ENCODE assay signal across 10 cellular contexts in the genomic region with DNA sequence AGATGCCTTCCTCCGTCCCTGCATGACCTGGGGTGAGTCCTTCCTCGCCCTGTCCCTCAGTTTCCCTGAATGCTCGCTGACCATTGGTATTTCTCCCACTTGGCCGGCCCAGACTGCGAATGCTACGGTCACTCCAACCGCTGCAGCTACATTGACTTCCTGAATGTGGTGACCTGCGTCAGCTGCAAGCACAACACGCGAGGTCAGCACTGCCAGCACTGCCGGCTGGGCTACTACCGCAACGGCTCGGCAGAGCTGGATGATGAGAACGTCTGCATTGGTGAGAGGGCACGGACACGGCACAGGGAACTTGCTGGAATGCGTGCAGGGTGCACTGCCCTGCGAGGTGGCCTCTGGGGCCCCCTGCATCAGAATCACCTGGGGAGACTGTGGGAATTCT.
"Had no signal": no experiment of that assay in that cellular context is flagged by ENCODE, and none has a peak within 500 bp of the region (broad histone marks: within the 10 kb centered on the region; RNA-seq: fewer than 3 reads in every experiment).

No MANE protein-coding gene starts in this region.

- H3K27ac ChIP-seq: adrenal gland, colonic mucosa, neural progenitor cell, tibial artery, vagina had no signal

- H3K27me3 ChIP-seq: adrenal gland, vagina had no signal

- H3K9me3 Mint-ChIP-seq: neural progenitor cell; stimulated activated effector memory CD8-positive, alpha-beta T cell treated with anti-CD3 and anti-CD28 coated beads, Interleukin-12 subunit alpha, Interleukin-12 subunit beta, amount 100 ng/mL, for 72 hours had no signal

- H3K9me3 ChIP-seq: adrenal gland, colonic mucosa, tibial artery, vagina had no signal

- H3K4me3 Mint-ChIP-seq: neural progenitor cell; stimulated activated effector memory CD8-positive, alpha-beta T cell treated with anti-CD3 and anti-CD28 coated beads, Interleukin-12 subunit alpha, Interleukin-12 subunit beta, amount 100 ng/mL, for 72 hours had no signal

- H3K4me3 ChIP-seq: adrenal gland, colonic mucosa, neural progenitor cell, tibial artery, vagina had no signal

- DNase-seq: activated naive CD4-positive, alpha-beta T cell treated with anti-CD3 and anti-CD28 coated beads, Interleukin-2, amount 50 U/mL, for 16 hours; adrenal gland; colonic mucosa; effector CD4-positive, alpha-beta T cell; retina; small intestine; tibial artery had no signal

- H3K36me3 Mint-ChIP-seq: neural progenitor cell had no signal

- ATAC-seq: stimulated activated effector memory CD8-positive, alpha-beta T cell treated with anti-CD3 and anti-CD28 coated beads, Interleukin-12 subunit alpha, Interleukin-12 subunit beta, amount 100 ng/mL, for 72 hours had no signal

- H3K36me3 ChIP-seq: adrenal gland, colonic mucosa, neural progenitor cell, tibial artery, vagina had no signal

- H3K27ac Mint-ChIP-seq: neural progenitor cell; stimulated activated effector memory CD8-positive, alpha-beta T cell treated with anti-CD3 and anti-CD28 coated beads, Interleukin-12 subunit alpha, Interleukin-12 subunit beta, amount 100 ng/mL, for 72 hours had no signal
